In genomic region chr14:36315159-36315853, GRCh38 we compare ENCODE assay signal across 7 cellular contexts. TPM values are rescaled to one million over a fixed set of nuclear protein-coding genes. Genes with fewer than 3 reads are reported as not detected.
DNase-seq lines count a peak whose midpoint lies in the region; ATAC-seq and TF ChIP-seq lines count a peak whose summit lies in the region.

No MANE protein-coding gene starts in this region.

- H3K9ac ChIP-seq in neuronal stem cell (ENCODE audit: low read depth, low read length, poor library complexity), result no peak overlapping the region

- H2BK120ac ChIP-seq in neuronal stem cell (ENCODE audit: low read depth, low read length), result no peak overlapping the region

- TF ChIP-seq CTCF in GM23338 (conservative IDR thresholded peaks at IDR 0.05; ENCODE audit: low read depth in 2 of 2) (no peak), hepatocyte (IDR thresholded peaks at IDR 0.05; ENCODE audit: poor library complexity) (no peak)

- H3K4me1 Mint-ChIP-seq in GM23338, result peaks cover 37% of the 10 kb centered on the region

- H3K27me3 ChIP-seq in GM23338 (ENCODE audit: insufficient read depth), result no peaks in the 10 kb centered on the region
- no peaks in the 10 kb centered on the region for H3K27me3 ChIP-seq in neuronal stem cell (ENCODE audit: control insufficient read depth in 3 of 3, insufficient read depth in 3 of 3, low read depth in 1 of 3, low read length in 3 of 3)
- H3K27me3 ChIP-seq in hepatocyte, result no peaks in the 10 kb centered on the region

- no peaks in the 10 kb centered on the region for H3K9me2 ChIP-seq in GM23338 (ENCODE audit: insufficient read depth)
- no peaks in the 10 kb centered on the region for H3K9me2 ChIP-seq in hepatocyte (replicated peaks; ENCODE audit: insufficient read depth)

- peaks cover 16% of the 10 kb centered on the region for H3K36me3 Mint-ChIP-seq in GM23338 (ENCODE audit: low read depth)

- H3K9me3 ChIP-seq in neuronal stem cell (replicated peaks in 1 of 2; ENCODE audit: control insufficient read depth in 2 of 2, insufficient read depth in 1 of 2, low read depth in 1 of 2, low read length in 2 of 2) (no peaks in the 10 kb centered on the region), hepatocyte (ENCODE audit: low read depth) (no peaks in the 10 kb centered on the region)

- no peak overlapping the region for H2AK5ac ChIP-seq in neuronal stem cell (ENCODE audit: low read depth, low read length)

- H3K27ac ChIP-seq in GM23338 (ENCODE audit: low read depth) (no peak overlapping the region), neuronal stem cell (replicated peaks; ENCODE audit: low read length) (peak overlapping the region; percentile 50), hepatocyte (no peak overlapping the region)

- H3K9me3 Mint-ChIP-seq in GM23338, result no peaks in the 10 kb centered on the region

- H3K27me3 Mint-ChIP-seq in GM23338 (ENCODE audit: insufficient read depth, low read depth, poor library complexity), result peaks cover under 1% of the 10 kb centered on the region

- peak; percentile 82 for ATAC-seq in GM18868 (IDR thresholded peaks at IDR 0.05; ENCODE audit: unreplicated experiment)
- peak; percentile 36; the same call in 2 of the 3 replicates for ATAC-seq in GM23338
- ATAC-seq in GM19324 (IDR thresholded peaks at IDR 0.05; ENCODE audit: low FRiP score, unreplicated experiment), result no peak

- H3F3A ChIP-seq in GM23338 (replicated peaks; ENCODE audit: low read depth), result no peaks in the 10 kb centered on the region

- no peak overlapping the region for H3K23ac ChIP-seq in neuronal stem cell (ENCODE audit: low read depth, low read length, poor library complexity)

- peaks cover 77% of the 10 kb centered on the region for H3K79me2 ChIP-seq in GM23338 (replicated peaks; ENCODE audit: insufficient read depth)
- peaks cover 79% of the 10 kb centered on the region for H3K79me2 ChIP-seq in hepatocyte

- H3K4me3 ChIP-seq in GM23338 (no peak overlapping the region), neuronal stem cell (ENCODE audit: low read length in 2 of 2) (no peak overlapping the region), hepatocyte (no peak overlapping the region)

- H3K4me2 ChIP-seq in GM23338 (peak overlapping the region; percentile 41; the same call in 1 of the 2 replicates), neuronal stem cell (ENCODE audit: insufficient read depth, low read length, poor library complexity, severe bottlenecking) (peak overlapping the region; percentile 15), hepatocyte (no peak overlapping the region)

- H4K91ac ChIP-seq in neuronal stem cell (ENCODE audit: low read depth, low read length, poor library complexity), result no peak overlapping the region

- H2AFZ ChIP-seq in GM23338, result no peak overlapping the region
- H2AFZ ChIP-seq in neuronal stem cell (ENCODE audit: low read length), result no peak overlapping the region
- no peak overlapping the region for H2AFZ ChIP-seq in hepatocyte

- H4K20me1 ChIP-seq in GM23338 (replicated peaks; ENCODE audit: insufficient read depth) (no peaks in the 10 kb centered on the region), hepatocyte (ENCODE audit: insufficient read depth, poor library complexity, severe bottlenecking) (peaks cover 42% of the 10 kb centered on the region)

- no peak overlapping the region for H3K14ac ChIP-seq in neuronal stem cell (ENCODE audit: low read length)

- no peak overlapping the region for H2BK5ac ChIP-seq in neuronal stem cell (ENCODE audit: low read length)

- H3K4me1 ChIP-seq in GM23338 (ENCODE audit: insufficient read depth) (peaks cover 32% of the 10 kb centered on the region), neuronal stem cell (ENCODE audit: control insufficient read depth in 2 of 2, insufficient read depth in 1 of 2, low read depth in 1 of 2, low read length in 2 of 2) (peaks cover 6 to 8% of the 10 kb centered on the region in 2 donors), hepatocyte (ENCODE audit: insufficient read depth) (peaks cover 11% of the 10 kb centered on the region)

- DNase-seq in GM23338 (ENCODE audit: low spot score) (peak; percentile 20), NCI-H2029 treated with DMSO at 0.1 percent for 48 hours (lab: John Stamatoyannopoulos, UW) (peak; percentile 95), neuronal stem cell (ENCODE audit: low spot score) (no peak), D341Med (ENCODE audit: low spot score) (no peak), hepatocyte (ENCODE audit: low spot score) (no peak)

- H3K36me3 ChIP-seq in GM23338 (ENCODE audit: insufficient read depth), result peaks cover 4% of the 10 kb centered on the region
- H3K36me3 ChIP-seq in neuronal stem cell (replicated peaks in 1 of 2; ENCODE audit: control insufficient read depth in 2 of 2, insufficient read depth in 2 of 2, low read length in 2 of 2), result peaks cover 9 to 25% of the 10 kb centered on the region in 2 donors
- H3K36me3 ChIP-seq in hepatocyte (replicated peaks; ENCODE audit: insufficient read depth, low read depth), result no peaks in the 10 kb centered on the region

- H3K79me1 ChIP-seq in neuronal stem cell (ENCODE audit: low read depth, low read length), result no peaks in the 10 kb centered on the region

- H2BK15ac ChIP-seq in neuronal stem cell (ENCODE audit: low read length), result no peak overlapping the region

- H3K4ac ChIP-seq in neuronal stem cell (ENCODE audit: low read length), result no peak overlapping the region

- H3K27ac Mint-ChIP-seq in GM23338, result no peak overlapping the region

- no peak overlapping the region for H3K4me3 Mint-ChIP-seq in GM23338

- no peak overlapping the region for H4K8ac ChIP-seq in neuronal stem cell (ENCODE audit: low read depth, low read length)

- H3K18ac ChIP-seq in neuronal stem cell (ENCODE audit: low read length), result no peak overlapping the region

- WGBS in neuronal stem cell (ENCODE audit: extremely low coverage in 2 of 2, insufficient read length in 2 of 2, insufficient replicate concordance in 1 of 2), 2 donors, result 94 to 100% methylated on average over 1 of the region's 3 CpGs
- 81% methylated on average over 3 of the region's 3 CpGs for WGBS in hepatocyte (ENCODE audit: low lambda C conversion rate, missing lambda C conversion rate)

- H2BK12ac ChIP-seq in neuronal stem cell (ENCODE audit: low read length), result no peak overlapping the region

TF ChIP-seq in GM23338, 12 proteins besides CTCF, POLR2A, EP300 and RAD21 (continues in another document):
- TF ChIP-seq ZNF331 (CRISPR knock-in tag; IDR thresholded peaks at IDR 0.05; ENCODE audit: low read depth), result no peak
- no peak for TF ChIP-seq JUNB (IDR thresholded peaks at IDR 0.05; ENCODE audit: unreplicated experiment)
- no peak for TF ChIP-seq NANOG (IDR thresholded peaks at IDR 0.05; ENCODE audit: borderline replicate concordance)
- no peak for TF ChIP-seq ZNF114 (CRISPR knock-in tag; IDR thresholded peaks at IDR 0.05)

RNA-seq across cellular contexts. Expression of gene MBIP, which starts 5.1 kb away (rescaled TPM):
- 24.4 TPM in 2 replicates for total RNA-seq in GM23338 (2014; rRNA removed; shearing (Covaris generic))
- polyA plus RNA-seq in GM23338 (2016; fragmentation: Nextera tagmentation; extraction: Ambion mirVana), result 44.4 and 49.7 TPM in 2 replicates
- 72.9 TPM for polyA plus RNA-seq in neuronal stem cell (2013, experiment 1 of 2)
- 75.4 TPM for polyA plus RNA-seq in neuronal stem cell (2013, experiment 2 of 2)
- total RNA-seq in hepatocyte, result 27.8 and 30.1 TPM in 2 replicates
- 28.4 and 33.0 TPM in 2 replicates for polyA plus RNA-seq in hepatocyte

Comparison
In these comparisons a context has a peak if more than half of its experiments do, and no peak if none do; other contexts are left out.
1. DNase-seq: peak in GM23338 (single experiment) and NCI-H2029 treated with DMSO at 0.1 percent for 48 hours (single experiment); none in neuronal stem cell (single experiment), D341Med (single experiment) and hepatocyte (single experiment).